ENCODE assay signal across 8 cellular contexts in the genomic region with DNA sequence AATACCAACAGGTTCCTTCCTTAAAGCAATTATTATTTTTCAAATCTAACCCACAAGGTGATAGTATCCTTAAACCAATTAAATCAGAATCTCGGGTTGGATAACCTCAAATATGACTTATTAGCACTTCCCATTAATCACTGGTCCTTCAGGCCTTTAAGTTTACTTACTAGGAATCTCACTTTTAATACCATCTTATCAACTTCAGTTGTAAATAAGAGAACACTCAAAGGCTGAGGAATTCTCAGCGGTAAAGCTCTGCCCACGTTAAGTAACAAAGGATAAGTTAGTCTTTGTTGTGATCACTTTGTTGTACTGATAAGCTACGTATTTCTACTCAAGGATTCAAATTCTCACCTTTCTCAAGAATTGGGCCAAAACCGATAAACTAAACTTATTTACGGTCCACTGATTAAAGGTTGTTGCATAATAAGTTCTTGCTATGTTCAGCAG.
DNase-seq lines count a peak whose midpoint lies in the region; ATAC-seq and TF ChIP-seq lines count a peak whose summit lies in the region.

No MANE protein-coding gene starts in this region.

- H3K36me3 ChIP-seq in cardiac muscle cell (no peaks in the 10 kb centered on the region), adrenal gland (replicated peaks in 1 of 2) (no peaks in the 10 kb centered on the region), urinary bladder (ENCODE audit: insufficient read depth) (no peaks in the 10 kb centered on the region)

- no peak for DNase-seq in cardiac muscle cell (ENCODE audit: low read depth in 1 of 2, low spot score in 1 of 2)
- no peak for DNase-seq in Right ventricle myocardium inferior (ENCODE audit: missing footprints)
- no peak for DNase-seq in adrenal gland
- DNase-seq in lower leg skin (ENCODE audit: low spot score in 2 of 2) = no peak
- DNase-seq in H4 (ENCODE audit: low spot score) = no peak
- no peak for DNase-seq in kidney tubule cell (ENCODE audit: low spot score)

- 41 to 58% (median 44%) methylated on average over 6 of the region's 6 CpGs for whole genome bisulfite sequencing in adrenal gland, 4 donors
- WGBS in lower leg skin, 2 donors = 51 to 57% methylated on average over 6 of the region's 6 CpGs
- WGBS in urinary bladder = 45% methylated on average over 6 of the region's 6 CpGs

- ATAC-seq in Right ventricle myocardium inferior (no peak), HG03095 (IDR thresholded peaks at IDR 0.05; ENCODE audit: unreplicated experiment) (no peak)

- H3K4me3 ChIP-seq in cardiac muscle cell = peak overlapping the region; percentile 70
- H3K4me3 ChIP-seq in adrenal gland = peak overlapping the region in 1 of 4 donors; percentile 55
- H3K4me3 ChIP-seq in lower leg skin (ENCODE audit: low read depth, poor library complexity, severe bottlenecking) = peak overlapping the region; percentile 34
- no peak overlapping the region for H3K4me3 ChIP-seq in urinary bladder (ENCODE audit: low read depth, low read length)

- H3K9me3 ChIP-seq in cardiac muscle cell (ENCODE audit: low read depth) (no peaks in the 10 kb centered on the region), adrenal gland (replicated peaks in 1 of 3) (no peaks in the 10 kb centered on the region)

- TF ChIP-seq POLR2A in adrenal gland (IDR thresholded peaks at IDR 0.05) (no peak), lower leg skin (IDR thresholded peaks at IDR 0.05) (no peak)

- TF ChIP-seq CTCF in cardiac muscle cell (IDR thresholded peaks at IDR 0.05; ENCODE audit: low read depth, low read length) = no peak
- no peak for TF ChIP-seq CTCF in adrenal gland (IDR thresholded peaks at IDR 0.05)
- no peak for TF ChIP-seq CTCF in lower leg skin (IDR thresholded peaks at IDR 0.05)

- intact Hi-C loops in Right ventricle myocardium inferior (cut with DNase I) (loop anchor here (10.0 kb wide), 1 partner anchor 1805 kb away; a partner anchor contains a TSS), adrenal gland (cut with DNase I) (no loop called here), lower leg skin (cut with DNase I; ENCODE audit: low total_unique reads) (no loop called here)

- peaks cover 10% of the 10 kb centered on the region for H3K4me1 ChIP-seq in cardiac muscle cell (ENCODE audit: low read depth)
- H3K4me1 ChIP-seq in adrenal gland (replicated peaks in 1 of 2) = peaks cover 0 to 15% of the 10 kb centered on the region in 2 donors
- no peaks in the 10 kb centered on the region for H3K4me1 ChIP-seq in urinary bladder (ENCODE audit: insufficient read depth)

- H3K27me3 ChIP-seq in cardiac muscle cell = no peaks in the 10 kb centered on the region
- no peaks in the 10 kb centered on the region for H3K27me3 ChIP-seq in adrenal gland

- peak overlapping the region; percentile 49 for H3K27ac ChIP-seq in cardiac muscle cell
- H3K27ac ChIP-seq in adrenal gland = peak overlapping the region in 3 of 5 donors; percentile 37 to 81 (median 74)
- H3K27ac ChIP-seq in urinary bladder (ENCODE audit: low read depth) = peak overlapping the region; percentile 40
